Comparison of ENCODE assay signal across 40 cellular contexts in the genomic region with DNA sequence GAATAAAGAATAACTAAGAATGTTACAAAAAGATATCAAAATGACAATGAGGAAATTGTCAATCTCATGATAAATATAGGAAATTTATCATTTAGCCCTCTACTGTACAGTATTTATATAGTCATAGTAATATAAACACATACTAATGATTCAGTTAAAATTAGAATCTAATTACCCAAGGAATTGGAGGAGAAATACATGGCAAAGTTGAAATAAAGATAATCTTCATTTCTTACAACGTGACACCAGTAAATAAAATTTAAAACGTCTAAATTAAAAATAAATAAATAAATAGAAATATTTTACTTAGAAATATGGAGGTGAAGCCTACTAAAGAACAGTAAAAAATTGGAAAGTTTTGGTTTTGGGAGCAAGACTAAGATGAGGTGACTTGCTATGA.
"Had no signal": no experiment of that assay in that cellular context is flagged by ENCODE, and none has a peak within 500 bp of the region (broad histone marks: within the 10 kb centered on the region; RNA-seq: fewer than 3 reads in every experiment).

No MANE protein-coding gene starts in this region.

- H3K4me3 ChIP-seq: adrenal gland, ascending aorta, body of pancreas, breast epithelium, cardiac muscle cell had no signal

- H3K36me3 Mint-ChIP-seq: activated naive CD4-positive, alpha-beta T cell treated with anti-CD3 and anti-CD28 coated beads, Interleukin-2, amount 10 ng/mL, durations not matched to agents 7 days and 5 days; activated naive CD4-positive, alpha-beta T cell treated with anti-CD3 and anti-CD28 coated beads, Interleukin-2, amount 50 U/mL, for 24 hours; activated naive CD8-positive, alpha-beta T cell; activated naive CD8-positive, alpha-beta T cell treated with anti-CD3 and anti-CD28 coated beads for 36 hours; activated naive CD8-positive, alpha-beta T cell treated with anti-CD3 and anti-CD28 coated beads, Interleukin-2, amount 10 ng/mL, durations not matched to agents 7 days and 5 days; brain had no signal

- H3K4me3 Mint-ChIP-seq: activated naive CD4-positive, alpha-beta T cell treated with anti-CD3 and anti-CD28 coated beads for 36 hours; activated naive CD4-positive, alpha-beta T cell treated with anti-CD3 and anti-CD28 coated beads, Interleukin-2, amount 10 ng/mL, durations not matched to agents 7 days and 5 days; activated naive CD4-positive, alpha-beta T cell treated with anti-CD3 and anti-CD28 coated beads, Interleukin-2, amount 50 U/mL, for 24 hours; activated naive CD8-positive, alpha-beta T cell; activated naive CD8-positive, alpha-beta T cell treated with anti-CD3 and anti-CD28 coated beads for 36 hours; activated naive CD8-positive, alpha-beta T cell treated with anti-CD3 and anti-CD28 coated beads, Interleukin-2, amount 10 ng/mL, durations not matched to agents 7 days and 5 days; activated naive CD8-positive, alpha-beta T cell treated with anti-CD3 and anti-CD28 coated beads, Interleukin-2, amount 50 U/mL, for 24 hours; activated T-cell treated with anti-CD3 and anti-CD28 coated beads, Interleukin-2, amount 50 U/mL, for 24 hours; activated T-cell treated with anti-CD3 and anti-CD28 coated beads, Interleukin-2, amount 50 U/mL, for 4 hours; activated T-cell treated with anti-CD3 and anti-CD28 coated beads, Interleukin-2, amount 50 U/mL, for 72 hours; activated T-helper 1 cell treated with anti-CD3 and anti-CD28 coated beads, Interleukin-12 subunit alpha, Interleukin-12 subunit beta, Interleukin-2, Interleukin-4 antibody, amounts not matched to agents 30 ng/mL and 10 ng/mL and 1 ng/mL, durations not matched to agents 14 hours and 24 hours and 36 hours; activated T-helper 17 cell treated with anti-CD3 and anti-CD28 coated beads, Interleukin-2, amount 50 U/mL, for 72 hours; brain; central memory CD8-positive, alpha-beta T cell had no signal

- FAIRE-seq: astrocyte, bronchial epithelial cell had no signal

- H3K4me1 Mint-ChIP-seq: activated naive CD4-positive, alpha-beta T cell treated with anti-CD3 and anti-CD28 coated beads, Interleukin-2, amount 10 ng/mL, durations not matched to agents 7 days and 5 days; activated naive CD4-positive, alpha-beta T cell treated with anti-CD3 and anti-CD28 coated beads, Interleukin-2, amount 50 U/mL, for 24 hours; activated naive CD8-positive, alpha-beta T cell treated with anti-CD3 and anti-CD28 coated beads for 36 hours; activated naive CD8-positive, alpha-beta T cell treated with anti-CD3 and anti-CD28 coated beads, Interleukin-2, amount 10 ng/mL, durations not matched to agents 7 days and 5 days; activated naive CD8-positive, alpha-beta T cell treated with anti-CD3 and anti-CD28 coated beads, Interleukin-2, amount 50 U/mL, for 24 hours; activated T-helper 17 cell treated with anti-CD3 and anti-CD28 coated beads, Interleukin-2, amount 50 U/mL, for 72 hours; brain; central memory CD8-positive, alpha-beta T cell had no signal

- H3K27me3 ChIP-seq: adrenal gland, ascending aorta, body of pancreas, brain microvascular endothelial cell, breast epithelium, cardiac muscle cell had no signal

- ATAC-seq: activated naive CD4-positive, alpha-beta T cell treated with anti-CD3 and anti-CD28 coated beads, Interleukin-2, amount 50 U/mL, for 72 hours; activated naive CD8-positive, alpha-beta T cell treated with anti-CD3 and anti-CD28 coated beads, Interleukin-2, amount 50 U/mL, for 24 hours; activated T-cell treated with anti-CD3 and anti-CD28 coated beads, Interleukin-2, amount 50 U/mL, for 4 hours; activated T-cell treated with anti-CD3 and anti-CD28 coated beads, Interleukin-2, amount 50 U/mL, for 72 hours; activated T-helper 17 cell treated with anti-CD3 and anti-CD28 coated beads, Interleukin-2, amount 50 U/mL, for 72 hours; body of pancreas had no signal

- H3K4me1 ChIP-seq: adrenal gland, ascending aorta, body of pancreas, breast epithelium had no signal

- DNase-seq: activated effector memory CD4-positive, alpha-beta T cell treated with anti-CD3 and anti-CD28 coated beads, Interleukin-2, amount 50 U/mL, for 16 hours; activated effector memory CD4-positive, alpha-beta T cell treated with Interleukin-2 at 50 U/mL for 16 hours; activated gamma-delta T cell; activated gamma-delta T cell treated with Interleukin-2 at 50 U/mL for 16 hours; activated naive CD4-positive, alpha-beta T cell; activated naive CD4-positive, alpha-beta T cell treated with anti-CD3 and anti-CD28 coated beads for 36 hours; activated naive CD4-positive, alpha-beta T cell treated with anti-CD3 and anti-CD28 coated beads, Interleukin-2, amount 10 ng/mL, durations not matched to agents 7 days and 5 days; activated naive CD4-positive, alpha-beta T cell treated with anti-CD3 and anti-CD28 coated beads, Interleukin-2, amount 50 U/mL, for 16 hours; activated naive CD4-positive, alpha-beta T cell treated with Interleukin-2 at 50 U/mL for 16 hours; activated naive CD8-positive, alpha-beta T cell treated with anti-CD3 and anti-CD28 coated beads for 36 hours; activated naive CD8-positive, alpha-beta T cell treated with anti-CD3 and anti-CD28 coated beads, Interleukin-2, amount 10 ng/mL, durations not matched to agents 7 days and 5 days; activated naive CD8-positive, alpha-beta T cell treated with anti-CD3 and anti-CD28 coated beads, Interleukin-2, amount 50 U/mL, for 24 hours; activated T-cell treated with anti-CD3 and anti-CD28 coated beads, Interleukin-2, amount 50 U/mL, for 1 hour; activated T-cell treated with anti-CD3 and anti-CD28 coated beads, Interleukin-2, amount 50 U/mL, for 24 hours; activated T-cell treated with anti-CD3 and anti-CD28 coated beads, Interleukin-2, amount 50 U/mL, for 4 hours; activated T-cell treated with anti-CD3 and anti-CD28 coated beads, Interleukin-2, amount 50 U/mL, for 48 hours; activated T-cell treated with anti-CD3 and anti-CD28 coated beads, Interleukin-2, amount 50 U/mL, for 72 hours; adrenal gland; amniotic stem cell; amygdala; anterior cingulate cortex; aorta; body of pancreas; brain microvascular endothelial cell; caudate nucleus; central memory CD4-positive, alpha-beta T cell; cerebellar nuclear complex had no signal

- H3K27ac ChIP-seq: adrenal gland, ascending aorta, body of pancreas, brain microvascular endothelial cell, breast epithelium, cardiac muscle cell had no signal

- H3K36me3 ChIP-seq: adrenal gland, ascending aorta, brain microvascular endothelial cell, breast epithelium, cardiac muscle cell had no signal

- H3K27me3 Mint-ChIP-seq: activated naive CD4-positive, alpha-beta T cell treated with anti-CD3 and anti-CD28 coated beads, Interleukin-2, amount 10 ng/mL, durations not matched to agents 7 days and 5 days; activated naive CD4-positive, alpha-beta T cell treated with anti-CD3 and anti-CD28 coated beads, Interleukin-2, amount 50 U/mL, for 24 hours; activated naive CD8-positive, alpha-beta T cell; activated naive CD8-positive, alpha-beta T cell treated with anti-CD3 and anti-CD28 coated beads for 36 hours; activated naive CD8-positive, alpha-beta T cell treated with anti-CD3 and anti-CD28 coated beads, Interleukin-2, amount 10 ng/mL, durations not matched to agents 7 days and 5 days; activated naive CD8-positive, alpha-beta T cell treated with anti-CD3 and anti-CD28 coated beads, Interleukin-2, amount 50 U/mL, for 24 hours; activated T-cell treated with anti-CD3 and anti-CD28 coated beads, Interleukin-2, amount 50 U/mL, for 24 hours; activated T-helper 17 cell treated with anti-CD3 and anti-CD28 coated beads, Interleukin-2, amount 50 U/mL, for 72 hours; brain; central memory CD8-positive, alpha-beta T cell had no signal

- H3K27ac Mint-ChIP-seq: activated naive CD4-positive, alpha-beta T cell treated with anti-CD3 and anti-CD28 coated beads for 36 hours; activated naive CD4-positive, alpha-beta T cell treated with anti-CD3 and anti-CD28 coated beads, Interleukin-2, amount 10 ng/mL, durations not matched to agents 7 days and 5 days; activated naive CD4-positive, alpha-beta T cell treated with anti-CD3 and anti-CD28 coated beads, Interleukin-2, amount 50 U/mL, for 24 hours; activated naive CD4-positive, alpha-beta T cell treated with anti-CD3 and anti-CD28 coated beads, Interleukin-2, amount 50 U/mL, for 72 hours; activated naive CD8-positive, alpha-beta T cell; activated naive CD8-positive, alpha-beta T cell treated with anti-CD3 and anti-CD28 coated beads for 36 hours; activated naive CD8-positive, alpha-beta T cell treated with anti-CD3 and anti-CD28 coated beads, Interleukin-2, amount 10 ng/mL, durations not matched to agents 7 days and 5 days; activated naive CD8-positive, alpha-beta T cell treated with anti-CD3 and anti-CD28 coated beads, Interleukin-2, amount 50 U/mL, for 24 hours; activated T-cell treated with anti-CD3 and anti-CD28 coated beads, Interleukin-2, amount 50 U/mL, for 24 hours; activated T-cell treated with anti-CD3 and anti-CD28 coated beads, Interleukin-2, amount 50 U/mL, for 72 hours; activated T-helper 1 cell treated with anti-CD3 and anti-CD28 coated beads, Interleukin-12 subunit alpha, Interleukin-12 subunit beta, Interleukin-2, Interleukin-4 antibody, amounts not matched to agents 30 ng/mL and 10 ng/mL and 1 ng/mL, durations not matched to agents 14 hours and 24 hours and 36 hours; activated T-helper 17 cell treated with anti-CD3 and anti-CD28 coated beads, Interleukin-2, amount 50 U/mL, for 72 hours; activated T-helper 2 cell treated with anti-CD3 and anti-CD28 coated beads, Interferon-gamma antibody, Interleukin-2, Interleukin-4, amounts not matched to agents 10 μg/mL and 5 μg/mL and 100 μg/mL, durations not matched to agents 14 hours and 24 hours and 36 hours; brain had no signal
